8 cellular contexts compared by ENCODE assay signal in the genomic region with DNA sequence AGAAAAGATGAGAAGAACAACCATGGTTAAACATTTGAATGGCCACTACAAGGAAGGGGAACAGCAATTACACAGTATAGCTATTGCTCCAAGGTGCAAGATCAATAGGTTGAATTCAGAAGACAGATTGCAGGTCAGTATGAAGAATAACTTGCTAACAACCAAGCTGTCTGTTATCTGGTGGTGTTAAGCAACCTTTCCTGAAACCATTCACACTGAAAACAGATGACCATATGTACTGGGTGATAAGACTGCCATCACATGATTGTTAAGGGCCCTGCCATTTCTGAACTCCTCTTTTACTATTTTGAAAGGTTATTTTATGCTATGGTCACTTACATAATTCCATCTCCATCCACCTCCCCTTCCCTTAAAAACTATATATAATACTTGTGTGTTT.
"Had no signal": no experiment of that assay in that cellular context is flagged by ENCODE, and none has a peak within 500 bp of the region (broad histone marks: within the 10 kb centered on the region; RNA-seq: fewer than 3 reads in every experiment).

No MANE protein-coding gene starts in this region.

- ATAC-seq: HCT116, HepG2 had no signal

- DNase-seq: GM23248, GOT3, H7, HFFc6, Kasumi-1, KG1 had no signal
